Comparison of ENCODE assay signal across 9 cellular contexts in the genomic region with DNA sequence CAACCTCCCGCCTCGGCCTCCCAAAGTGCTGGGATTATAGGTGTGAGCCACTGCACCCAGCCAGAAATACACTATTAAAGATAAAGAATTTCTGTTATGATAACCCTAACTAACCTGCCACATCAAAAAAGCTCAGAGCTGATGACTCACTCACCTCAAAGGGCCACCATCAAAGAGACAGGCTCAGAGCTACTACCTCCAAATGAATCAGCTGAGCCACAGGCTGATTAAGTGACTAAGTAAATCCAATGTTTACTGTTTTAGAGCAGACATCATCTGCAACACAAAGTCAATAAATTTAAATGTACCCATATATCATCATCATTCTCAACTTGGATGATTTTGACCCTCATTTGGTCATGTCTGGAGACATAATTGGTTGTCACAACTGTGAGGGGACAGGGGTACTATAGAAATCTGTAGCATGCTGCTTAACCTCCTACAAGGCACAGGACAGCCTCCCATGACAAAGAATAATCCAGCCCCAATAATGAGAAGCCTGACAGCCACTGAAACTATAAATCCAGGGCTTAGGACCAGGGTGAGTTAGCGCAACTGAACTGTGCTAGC.
DNase-seq lines count a peak whose midpoint lies in the region; ATAC-seq and TF ChIP-seq lines count a peak whose summit lies in the region.
"Had no signal": no experiment of that assay in that cellular context is flagged by ENCODE, and none has a peak within 500 bp of the region (broad histone marks: within the 10 kb centered on the region; RNA-seq: fewer than 3 reads in every experiment).

No MANE protein-coding gene starts in this region.

- ATAC-seq in heart left ventricle (no peak), GM18520 (IDR thresholded peaks at IDR 0.05; ENCODE audit: unreplicated experiment) (no peak)

- H3K4me3 ChIP-seq in GM23248, result no peak overlapping the region
- H3K4me3 ChIP-seq in heart left ventricle, result no peak overlapping the region
- H3K4me3 ChIP-seq: coronary artery had no signal

- H3K79me2 ChIP-seq in GM23248 (ENCODE audit: insufficient read depth), result no peaks in the 10 kb centered on the region

- H3K9me3 ChIP-seq in GM23248 (ENCODE audit: low read depth), result no peaks in the 10 kb centered on the region
- H3K9me3 ChIP-seq in heart left ventricle, result no peaks in the 10 kb centered on the region

- no peaks in the 10 kb centered on the region for H3K9me2 ChIP-seq in GM23248 (ENCODE audit: insufficient read depth)

- DNase-seq in GM23248 (peak; percentile 72), T-helper 2 cell (peak in 4 of 5 experiments; percentile 7 to 83 (median 36)), dermis blood vessel endothelial cell (peak; percentile 73), heart left ventricle (no peak), NCI-H69 (lab: John Stamatoyannopoulos, UW) (no peak), NCI-H2107 (lab: John Stamatoyannopoulos, UW) (no peak)
- DNase-seq in stimulated activated CD4-positive, alpha-beta T cell treated with anti-CD3 and anti-CD28 coated beads, Interleukin-4, amount 100 ng/mL, for 24 hours, result peak; percentile 67

- H3K27me3 ChIP-seq in GM23248 (replicated peaks; ENCODE audit: insufficient read depth) (no peaks in the 10 kb centered on the region), heart left ventricle (no peaks in the 10 kb centered on the region)

- intact Hi-C loops in heart left ventricle (cut with DNase I), result no loop called here

- no peaks in the 10 kb centered on the region for H3K36me3 ChIP-seq in GM23248 (ENCODE audit: low read depth)
- peaks cover 0 to 29% (median 3%) of the 10 kb centered on the region in 9 donors for H3K36me3 ChIP-seq in heart left ventricle

- WGBS in GM23248 (ENCODE audit: low coverage in 1 of 2, low lambda C conversion rate in 2 of 2, missing lambda C conversion rate in 2 of 2), 2 experiments, result 83 to 93% methylated on average over 3 of the region's 3 CpGs
- WGBS in heart left ventricle, 4 donors, result 97 to 99% (median 98%) methylated on average over 3 of the region's 3 CpGs

- no peak for TF ChIP-seq POLR2A in heart left ventricle (IDR thresholded peaks at IDR 0.05)

- H3K4me2 ChIP-seq in GM23248 (ENCODE audit: unreplicated experiment), result no peak overlapping the region

- in situ Hi-C loops in GM23248 (cut with MboI), result no loop called here

- peak overlapping the region; percentile 78 for H3K27ac ChIP-seq in GM23248
- H3K27ac ChIP-seq in heart left ventricle, result no peak overlapping the region

- no peak for TF ChIP-seq CTCF in heart left ventricle (IDR thresholded peaks at IDR 0.05)

- H3K9ac ChIP-seq in GM23248, result no peak overlapping the region

- H3K4me1 ChIP-seq in GM23248 (ENCODE audit: insufficient read depth) (peaks cover 28% of the 10 kb centered on the region), heart left ventricle (peaks cover 0 to 9% (median 0%) of the 10 kb centered on the region in 12 donors)

- no peak overlapping the region for H2AFZ ChIP-seq in GM23248

- H4K20me1 ChIP-seq in GM23248 (ENCODE audit: insufficient read depth), result no peaks in the 10 kb centered on the region

- H3F3A ChIP-seq in GM23248 (ENCODE audit: insufficient read depth), result peaks cover 29% of the 10 kb centered on the region

Comparison
In these comparisons a context has a peak if more than half of its experiments do, and no peak if none do; other contexts are left out.
1. DNase-seq: peak in GM23248 (single experiment), T-helper 2 cell (4 of 5), dermis blood vessel endothelial cell (single experiment) and stimulated activated CD4-positive, alpha-beta T cell treated with anti-CD3 and anti-CD28 coated beads, Interleukin-4, amount 100 ng/mL, for 24 hours (single experiment); none in heart left ventricle (0 of 5), NCI-H69 (single experiment) and NCI-H2107 (single experiment).